In the genomic region with DNA sequence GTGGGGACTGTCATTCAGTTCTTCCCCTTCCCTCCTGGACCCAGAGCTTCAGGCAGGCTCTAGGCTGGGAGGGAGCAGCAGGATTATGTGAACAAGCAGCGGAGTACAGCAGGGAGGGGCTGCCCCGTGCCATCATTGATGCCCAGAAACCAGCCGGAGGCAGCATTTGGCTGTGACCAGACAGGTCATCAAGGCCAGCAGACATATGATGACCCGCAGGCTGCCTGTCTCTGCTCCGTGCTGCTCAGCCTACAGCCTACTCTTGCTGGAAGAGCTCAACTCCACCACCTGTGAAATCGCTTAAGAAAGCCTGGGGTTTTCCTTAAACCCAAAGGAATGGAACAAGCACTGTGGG, we compare ENCODE assay signal across 5 cellular contexts.
DNase-seq lines count a peak whose midpoint lies in the region.
"Had no signal": no experiment of that assay in that cellular context is flagged by ENCODE, and none has a peak within 500 bp of the region (broad histone marks: within the 10 kb centered on the region; RNA-seq: fewer than 3 reads in every experiment).

No MANE protein-coding gene starts in this region.

- H3K27ac Mint-ChIP-seq in activated T-cell treated with anti-CD3 and anti-CD28 coated beads, Interleukin-2, amount 50 U/mL, for 24 hours = peak overlapping the region; percentile 75

- no peaks in the 10 kb centered on the region for H3K9me3 Mint-ChIP-seq in activated T-cell treated with anti-CD3 and anti-CD28 coated beads, Interleukin-2, amount 50 U/mL, for 24 hours

- H3K4me3 Mint-ChIP-seq in activated T-cell treated with anti-CD3 and anti-CD28 coated beads, Interleukin-2, amount 50 U/mL, for 24 hours = no peak overlapping the region

- H3K4me1 Mint-ChIP-seq in activated T-cell treated with anti-CD3 and anti-CD28 coated beads, Interleukin-2, amount 50 U/mL, for 24 hours (ENCODE audit: low read depth) = peaks cover 51% of the 10 kb centered on the region

- no peaks in the 10 kb centered on the region for H3K27me3 Mint-ChIP-seq in activated T-cell treated with anti-CD3 and anti-CD28 coated beads, Interleukin-2, amount 50 U/mL, for 24 hours

- DNase-seq in activated T-cell treated with anti-CD3 and anti-CD28 coated beads, Interleukin-2, amount 50 U/mL, for 24 hours = no peak
- DNase-seq in activated T-cell treated with anti-CD3 and anti-CD28 coated beads for 4 hours = no peak
- DNase-seq: midbrain; SK-N-SH; stimulated activated CD4-positive, alpha-beta T cell treated with anti-CD3 and anti-CD28 coated beads, Interleukin-2, amount 100 ng/mL, for 48 hours had no signal

- peaks cover 89% of the 10 kb centered on the region for H3K36me3 Mint-ChIP-seq in activated T-cell treated with anti-CD3 and anti-CD28 coated beads, Interleukin-2, amount 50 U/mL, for 24 hours (ENCODE audit: low read depth)
